In genomic region chr17:28391401-28391800, GRCh38 we compare ENCODE assay signal across 2 cellular contexts.
TF ChIP-seq lines count a peak whose summit lies in the region.

No MANE protein-coding gene starts in this region.

TF ChIP-seq in K562, 482 proteins besides CTCF, POLR2A, EP300 and RAD21 (continues in another document):
- no peak for TF ChIP-seq ATF1 (CRISPR knock-in tag; IDR thresholded peaks at IDR 0.05)
- no peak for TF ChIP-seq ATF1 (tag; IDR thresholded peaks at IDR 0.05)
- TF ChIP-seq E2F4 (CRISPR knock-in tag; IDR thresholded peaks at IDR 0.05; ENCODE audit: low read depth), result no peak
- no peak for TF ChIP-seq TCF15 (CRISPR knock-in tag; IDR thresholded peaks at IDR 0.05)
- no peak for TF ChIP-seq STAT5A (IDR thresholded peaks at IDR 0.05; ENCODE audit: borderline replicate concordance, low read length)
- 0 out of 2 replicates have a peak, but pooled peaks have one; percentile 17 for TF ChIP-seq MGA (IDR thresholded peaks at IDR 0.05)
- TF ChIP-seq MYC (IDR thresholded peaks at IDR 0.05; ENCODE audit: low read depth, low read length), result 0 out of 2 replicates have a peak, but pooled peaks have one; percentile 35
- TF ChIP-seq MYC (CRISPR knock-in tag; IDR thresholded peaks at IDR 0.05; ENCODE audit: borderline replicate concordance, low read depth), result no peak
- TF ChIP-seq ZNF589 (CRISPR knock-in tag; IDR thresholded peaks at IDR 0.05; ENCODE audit: low read depth), result no peak
- TF ChIP-seq ZNF41 (CRISPR knock-in tag; conservative IDR thresholded peaks at IDR 0.05), result no peak
- TF ChIP-seq HSF4 (CRISPR knock-in tag; IDR thresholded peaks at IDR 0.05; ENCODE audit: borderline replicate concordance), result no peak
- TF ChIP-seq ZNF511 (CRISPR knock-in tag; IDR thresholded peaks at IDR 0.05), result no peak
- TF ChIP-seq L3MBTL2 (IDR thresholded peaks at IDR 0.05), result 0 out of 2 replicates have a peak, but pooled peaks have one; percentile 27
- no peak for TF ChIP-seq PYGO2 (tag; IDR thresholded peaks at IDR 0.05)

TF ChIP-seq in SK-N-SH, 30 proteins besides CTCF, POLR2A, EP300 and RAD21:
- TF ChIP-seq ZBTB33 (IDR thresholded peaks at IDR 0.05; ENCODE audit: borderline replicate concordance, low read depth) (no peak), FOSL2 (IDR thresholded peaks at IDR 0.05; ENCODE audit: borderline replicate concordance, low read depth) (no peak), RXRA (IDR thresholded peaks at IDR 0.05; ENCODE audit: borderline replicate concordance, low read depth) (no peak), FOXM1 (IDR thresholded peaks at IDR 0.05; ENCODE audit: low read depth) (no peak), TCF12 (IDR thresholded peaks at IDR 0.05) (no peak), PBX3 (IDR thresholded peaks at IDR 0.05) (no peak), YY1 (IDR thresholded peaks at IDR 0.05; ENCODE audit: low read depth) (no peak), RFX5 (IDR thresholded peaks at IDR 0.05; ENCODE audit: low read length) (no peak), GABPA (IDR thresholded peaks at IDR 0.05; ENCODE audit: low read depth) (no peak), REST (IDR thresholded peaks at IDR 0.05; ENCODE audit: low read depth, low read length) (no peak)
